In the genomic region with DNA sequence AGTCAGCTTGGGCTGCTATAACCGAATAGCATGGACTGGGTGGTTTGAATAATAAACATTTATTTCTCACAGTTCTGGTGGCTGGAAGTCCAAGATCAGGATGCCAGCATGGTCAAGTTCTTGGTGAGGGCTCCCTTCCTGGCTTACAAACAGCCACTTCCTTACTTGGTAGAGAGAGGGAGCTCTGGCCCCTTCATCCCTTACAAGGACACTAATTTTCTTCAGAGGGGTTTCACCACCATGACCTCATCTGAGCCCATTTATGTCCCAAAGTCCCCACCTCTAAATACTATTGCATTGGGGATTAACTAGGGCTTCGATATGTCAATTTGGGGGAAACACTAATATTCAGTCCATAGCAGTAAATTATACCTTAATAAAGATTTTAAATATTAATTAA, we compare ENCODE assay signal across 10 cellular contexts.
DNase-seq lines count a peak whose midpoint lies in the region; ATAC-seq and TF ChIP-seq lines count a peak whose summit lies in the region.
"Had no signal": no experiment of that assay in that cellular context is flagged by ENCODE, and none has a peak within 500 bp of the region (broad histone marks: within the 10 kb centered on the region; RNA-seq: fewer than 3 reads in every experiment).

No MANE protein-coding gene starts in this region.

- TF ChIP-seq EP300 in suprapubic skin (IDR thresholded peaks at IDR 0.05): no peak

- H3K9me3 ChIP-seq in lower lobe of right lung (no peaks in the 10 kb centered on the region), suprapubic skin (no peaks in the 10 kb centered on the region)

- H3K4me3 ChIP-seq in H7 (ENCODE audit: insufficient read depth, low read depth, low read length): no peak overlapping the region
- H3K4me3 ChIP-seq in lower lobe of right lung: no peak overlapping the region
- no peak overlapping the region for H3K4me3 ChIP-seq in suprapubic skin

- no peak for TF ChIP-seq POLR2A in suprapubic skin (IDR thresholded peaks at IDR 0.05)

- H3K27ac ChIP-seq in lower lobe of right lung (no peak overlapping the region), suprapubic skin (no peak overlapping the region)

- ATAC-seq in GM18520 (IDR thresholded peaks at IDR 0.05; ENCODE audit: unreplicated experiment) (peak; percentile 56), lower lobe of right lung (no peak)

- H3K36me3 ChIP-seq in H7 (replicated peaks; ENCODE audit: control insufficient read depth, insufficient read depth, low read length) (no peaks in the 10 kb centered on the region), lower lobe of right lung (no peaks in the 10 kb centered on the region), suprapubic skin (no peaks in the 10 kb centered on the region)

- TF ChIP-seq CTCF in lower lobe of right lung (IDR thresholded peaks at IDR 0.05): peak; percentile 19
- no peak for TF ChIP-seq CTCF in suprapubic skin (IDR thresholded peaks at IDR 0.05)

- intact Hi-C loops in lower lobe of right lung (cut with DNase I): no loop called here

- H3K4me1 ChIP-seq in lower lobe of right lung (no peaks in the 10 kb centered on the region), suprapubic skin (no peaks in the 10 kb centered on the region)

- peak; percentile 62 for DNase-seq in H7
- DNase-seq in NOMO-1 treated with DMSO at 0.1 percent for 48 hours (lab: John Stamatoyannopoulos, UW; ENCODE audit: unreplicated experiment): peak; percentile 4
- no peak for DNase-seq in lower lobe of right lung
- DNase-seq in AG08396 (ENCODE audit: low spot score): no peak
- DNase-seq in suprapubic skin (ENCODE audit: low spot score in 2 of 2): no peak
- DNase-seq in hepatic stellate cell (ENCODE audit: low spot score): no peak
- DNase-seq: effector memory CD4-positive, alpha-beta T cell; natural killer cell; NCI-H510A had no signal

- WGBS in suprapubic skin: 82% methylated on average over 2 of the region's 2 CpGs

- H3K27me3 ChIP-seq in H7 (ENCODE audit: control insufficient read depth, insufficient read depth, low read length): no peaks in the 10 kb centered on the region
- no peaks in the 10 kb centered on the region for H3K27me3 ChIP-seq in lower lobe of right lung (ENCODE audit: low read depth)
- no peaks in the 10 kb centered on the region for H3K27me3 ChIP-seq in suprapubic skin

Comparison
In these comparisons a context has a peak if more than half of its experiments do, and no peak if none do; other contexts are left out.
1. DNase-seq: peak in H7 (single experiment) and NOMO-1 treated with DMSO at 0.1 percent for 48 hours (single experiment); none in lower lobe of right lung (single experiment), AG08396 (single experiment), suprapubic skin (0 of 2) and hepatic stellate cell (single experiment).